1 cellular context compared by ENCODE assay signal in genomic region chr3:58452176-58452575, GRCh38.
TF ChIP-seq lines count a peak whose summit lies in the region.

No MANE protein-coding gene starts in this region.

TF ChIP-seq in WTC11, 78 proteins besides CTCF, POLR2A, EP300 and RAD21 (continued from another document):
- no peak for TF ChIP-seq ZNF281 (CRISPR knock-in tag; IDR thresholded peaks at IDR 0.05)
- no peak for TF ChIP-seq NFYB (CRISPR knock-in tag; conservative IDR thresholded peaks at IDR 0.05; ENCODE audit: low read depth)
- no peak for TF ChIP-seq MLX (CRISPR knock-in tag; IDR thresholded peaks at IDR 0.05)
- TF ChIP-seq FOXK1 (CRISPR knock-in tag; IDR thresholded peaks at IDR 0.05): no peak
- no peak for TF ChIP-seq ZNF416 (CRISPR knock-in tag; IDR thresholded peaks at IDR 0.05)
- TF ChIP-seq ZNF263 (CRISPR knock-in tag; IDR thresholded peaks at IDR 0.05; ENCODE audit: low read depth): no peak
- no peak for TF ChIP-seq USF2 (CRISPR knock-in tag; IDR thresholded peaks at IDR 0.05)
- no peak for TF ChIP-seq OVOL2 (CRISPR knock-in tag; IDR thresholded peaks at IDR 0.05; ENCODE audit: borderline replicate concordance)
- TF ChIP-seq ZNF396 (CRISPR knock-in tag; IDR thresholded peaks at IDR 0.05; ENCODE audit: borderline replicate concordance): no peak
- TF ChIP-seq IRF2 (CRISPR knock-in tag; IDR thresholded peaks at IDR 0.05; ENCODE audit: borderline replicate concordance, low read depth): no peak
- no peak for TF ChIP-seq E2F5 (CRISPR knock-in tag; IDR thresholded peaks at IDR 0.05)
- no peak for TF ChIP-seq ZNF121 (CRISPR knock-in tag; IDR thresholded peaks at IDR 0.05)
